Comparison of ENCODE assay signal across 23 cellular contexts in the genomic region with DNA sequence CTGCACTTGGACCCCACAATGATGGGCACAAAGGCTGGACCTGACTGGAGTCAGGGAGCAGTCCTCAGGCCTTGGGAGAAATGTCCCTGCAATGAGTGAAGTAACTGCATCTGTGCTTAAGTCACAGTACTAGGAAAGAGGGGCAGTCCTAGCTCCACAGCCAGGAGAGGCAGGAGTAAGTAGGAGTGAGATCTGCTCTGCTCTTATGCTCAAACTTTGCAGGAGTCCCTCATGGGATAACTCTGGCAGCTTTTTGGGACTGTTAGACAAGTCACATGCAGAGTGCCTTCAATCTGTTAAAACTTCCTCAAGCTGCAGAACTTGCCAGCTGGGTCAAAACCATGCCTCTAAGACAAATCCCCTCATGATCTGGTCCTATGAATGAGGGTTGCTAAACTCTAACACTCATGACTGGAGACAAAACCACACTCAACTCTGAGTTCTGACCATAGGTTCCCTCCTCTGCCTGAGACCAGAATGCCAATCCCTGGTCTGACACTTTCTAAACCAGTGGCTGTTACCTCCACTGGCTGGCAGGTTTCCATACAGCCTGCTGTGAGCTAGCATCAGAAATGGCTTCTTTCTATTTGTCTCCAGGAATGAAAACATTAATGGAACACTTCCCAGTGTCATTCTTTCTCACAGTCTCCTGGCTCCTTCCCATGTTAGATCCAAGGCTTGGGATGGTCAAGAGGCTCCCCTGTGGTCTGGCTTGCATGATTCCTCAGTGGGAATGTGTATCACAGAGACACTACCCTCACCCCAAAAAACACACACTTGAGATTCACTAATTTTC.
DNase-seq lines count a peak whose midpoint lies in the region; TF ChIP-seq lines count a peak whose summit lies in the region.
"Had no signal": no experiment of that assay in that cellular context is flagged by ENCODE, and none has a peak within 500 bp of the region (broad histone marks: within the 10 kb centered on the region; RNA-seq: fewer than 3 reads in every experiment).

No MANE protein-coding gene starts in this region.

- peaks cover 19% of the 10 kb centered on the region for H3K4me1 Mint-ChIP-seq in chondrocyte (ENCODE audit: low read depth)
- no peaks in the 10 kb centered on the region for H3K4me1 Mint-ChIP-seq in activated CD4-positive, alpha-beta T cell treated with anti-CD3 and anti-CD28 coated beads, Interleukin-2, amount 10 ng/mL, durations not matched to agents 7 days and 5 days
- H3K4me1 Mint-ChIP-seq: activated naive CD8-positive, alpha-beta T cell treated with anti-CD3 and anti-CD28 coated beads, Interleukin-2, amount 50 U/mL, for 24 hours had no signal

- H3K27ac Mint-ChIP-seq in chondrocyte (ENCODE audit: unreplicated experiment): peak overlapping the region; percentile 24
- H3K27ac Mint-ChIP-seq in activated CD4-positive, alpha-beta T cell treated with anti-CD3 and anti-CD28 coated beads, Interleukin-2, amount 10 ng/mL, durations not matched to agents 7 days and 5 days: no peak overlapping the region
- H3K27ac Mint-ChIP-seq: activated CD8-positive, alpha-beta T cell treated with anti-CD3 and anti-CD28 coated beads for 36 hours; activated naive CD8-positive, alpha-beta T cell treated with anti-CD3 and anti-CD28 coated beads, Interleukin-2, amount 50 U/mL, for 24 hours; dendritic cell treated with granulocyte-macrophage colony-stimulating factor and Interleukin-4, amounts not matched to agents 40 ng/mL and 50 ng/mL, for 4 days; neural progenitor cell had no signal

- peaks cover 5% of the 10 kb centered on the region for H3K9me3 Mint-ChIP-seq in chondrocyte (ENCODE audit: low read depth)
- H3K9me3 Mint-ChIP-seq in activated CD4-positive, alpha-beta T cell treated with anti-CD3 and anti-CD28 coated beads, Interleukin-2, amount 10 ng/mL, durations not matched to agents 7 days and 5 days: peaks cover 4% of the 10 kb centered on the region
- H3K9me3 Mint-ChIP-seq: neural progenitor cell had no signal

- H3K27me3 Mint-ChIP-seq in chondrocyte (ENCODE audit: low read depth): no peaks in the 10 kb centered on the region
- no peaks in the 10 kb centered on the region for H3K27me3 Mint-ChIP-seq in activated CD4-positive, alpha-beta T cell treated with anti-CD3 and anti-CD28 coated beads, Interleukin-2, amount 10 ng/mL, durations not matched to agents 7 days and 5 days
- H3K27me3 Mint-ChIP-seq: activated CD8-positive, alpha-beta T cell treated with anti-CD3 and anti-CD28 coated beads for 36 hours; activated naive CD8-positive, alpha-beta T cell treated with anti-CD3 and anti-CD28 coated beads, Interleukin-2, amount 50 U/mL, for 24 hours; dendritic cell treated with granulocyte-macrophage colony-stimulating factor and Interleukin-4, amounts not matched to agents 40 ng/mL and 50 ng/mL, for 4 days had no signal

- POLR2A ChIA-PET in activated CD4-positive, alpha-beta T cell treated with anti-CD3 and anti-CD28 coated beads, Interleukin-2, amount 10 ng/mL, durations not matched to agents 7 days and 5 days (lab: Charles Lee): no interaction called here

- TF ChIP-seq CTCF in chondrocyte (IDR thresholded peaks at IDR 0.05): no peak

- no peaks in the 10 kb centered on the region for H3K36me3 Mint-ChIP-seq in chondrocyte (ENCODE audit: low read depth)
- no peaks in the 10 kb centered on the region for H3K36me3 Mint-ChIP-seq in activated CD4-positive, alpha-beta T cell treated with anti-CD3 and anti-CD28 coated beads, Interleukin-2, amount 10 ng/mL, durations not matched to agents 7 days and 5 days (ENCODE audit: low read depth)
- H3K36me3 Mint-ChIP-seq: neural progenitor cell had no signal

- DNase-seq in DMS53 (lab: John Stamatoyannopoulos, UW) (peak; percentile 18), DMS53 treated with DMSO at 0.1 percent for 48 hours (lab: John Stamatoyannopoulos, UW; ENCODE audit: unreplicated experiment) (no peak), NCI-H345 (lab: John Stamatoyannopoulos, UW) (peak; percentile 57), chondrocyte (ENCODE audit: low spot score) (no peak), pons (ENCODE audit: low spot score) (peak; percentile 25), NCI-H1436 (lab: John Stamatoyannopoulos, UW) (no peak), SIG-M5 treated with dmso at 0.1 percent for 504 hours (lab: John Stamatoyannopoulos, UW; ENCODE audit: unreplicated experiment) (no peak)
- DNase-seq in activated CD4-positive, alpha-beta T cell treated with anti-CD3 and anti-CD28 coated beads, Interleukin-2, amount 10 ng/mL, durations not matched to agents 7 days and 5 days: no peak
- DNase-seq: 8988T; activated CD8-positive, alpha-beta T cell treated with anti-CD3 and anti-CD28 coated beads for 36 hours; activated effector memory CD4-positive, alpha-beta T cell treated with anti-CD3 and anti-CD28 coated beads, Interleukin-2, amount 50 U/mL, for 16 hours; activated naive CD8-positive, alpha-beta T cell treated with anti-CD3 and anti-CD28 coated beads, Interleukin-2, amount 50 U/mL, for 24 hours; AML-193; DMS79; esophagus squamous epithelium; NCI-H1694 treated with DMSO at 0.1 percent for 48 hours; NK-92 treated with Interleukin-12 subunit alpha and Interleukin-12 subunit beta, amount 100 ng/mL, for 24 hours; sigmoid colon; stimulated activated CD4-positive, alpha-beta T cell treated with anti-CD3 and anti-CD28 coated beads, Interleukin-15, amount 100 ng/mL, for 24 hours; stomach; transverse colon had no signal

- H3K4me3 Mint-ChIP-seq in chondrocyte (ENCODE audit: unreplicated experiment): no peak overlapping the region
- H3K4me3 Mint-ChIP-seq in activated CD4-positive, alpha-beta T cell treated with anti-CD3 and anti-CD28 coated beads, Interleukin-2, amount 10 ng/mL, durations not matched to agents 7 days and 5 days: no peak overlapping the region
- H3K4me3 Mint-ChIP-seq: activated CD8-positive, alpha-beta T cell treated with anti-CD3 and anti-CD28 coated beads for 36 hours; activated naive CD8-positive, alpha-beta T cell treated with anti-CD3 and anti-CD28 coated beads, Interleukin-2, amount 50 U/mL, for 24 hours; dendritic cell treated with granulocyte-macrophage colony-stimulating factor and Interleukin-4, amounts not matched to agents 40 ng/mL and 50 ng/mL, for 4 days; neural progenitor cell had no signal

- CTCF ChIA-PET in activated CD4-positive, alpha-beta T cell treated with anti-CD3 and anti-CD28 coated beads, Interleukin-2, amount 10 ng/mL, durations not matched to agents 7 days and 5 days (lab: Charles Lee): no interaction called here

Comparison
In these comparisons a context has a peak if more than half of its experiments do, and no peak if none do; other contexts are left out.
1. DNase-seq: peak in DMS53 (single experiment), NCI-H345 (single experiment) and pons (single experiment); none in DMS53 treated with DMSO at 0.1 percent for 48 hours (single experiment), chondrocyte (single experiment), NCI-H1436 (single experiment), activated CD4-positive, alpha-beta T cell treated with anti-CD3 and anti-CD28 coated beads, Interleukin-2, amount 10 ng/mL, durations not matched to agents 7 days and 5 days (single experiment) and SIG-M5 treated with dmso at 0.1 percent for 504 hours (single experiment).